ENCODE assay signal across 21 cellular contexts in the genomic region with DNA sequence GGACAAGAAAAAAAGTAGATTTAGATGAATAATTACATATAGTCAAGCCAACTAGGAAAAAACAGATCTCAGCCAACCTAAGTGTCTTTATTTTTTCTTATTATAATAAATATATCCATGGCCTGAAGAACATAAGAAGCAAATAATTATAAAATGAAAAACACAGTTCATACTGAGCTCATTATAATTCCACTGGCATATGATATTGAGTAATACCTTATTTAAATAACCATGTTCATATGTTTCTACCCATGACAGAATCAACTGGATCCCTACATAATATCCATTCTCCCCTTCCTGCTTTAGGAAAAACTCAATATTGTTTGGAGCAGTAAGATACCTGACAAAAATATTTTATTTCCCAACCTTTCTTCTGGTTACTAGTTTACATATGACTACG.
"Had no signal": no experiment of that assay in that cellular context is flagged by ENCODE, and none has a peak within 500 bp of the region (broad histone marks: within the 10 kb centered on the region; RNA-seq: fewer than 3 reads in every experiment).

No MANE protein-coding gene starts in this region.

- H3K4me3 ChIP-seq: MG63, SJSA1 had no signal

- H3K4me1 ChIP-seq: SJSA1 had no signal

- H3K9ac ChIP-seq: SK-N-SH had no signal

- H3K9me2 ChIP-seq: SK-N-SH had no signal

- H3K27ac ChIP-seq: SJSA1 had no signal

- H3K27me3 Mint-ChIP-seq: T-cell had no signal

- H3K9me3 ChIP-seq: MG63, SJSA1, SK-N-SH had no signal

- H3K4me2 ChIP-seq: SK-N-SH had no signal

- H3K27me3 ChIP-seq: MG63, SJSA1 had no signal

- H3K27ac Mint-ChIP-seq: T-cell had no signal

- H3K36me3 ChIP-seq: MG63, SJSA1 had no signal

- DNase-seq: KBM-7, MG63, NCI-H1092, NCI-H1105 treated with DMSO at 0.1 percent for 48 hours, NCI-H1436, NCI-H187, NCI-H2029, NCI-H2081 treated with DMSO at 0.1 percent for 48 hours, NCI-H2171, NCI-H226, NCI-H446, NCI-H510A, NCI-H524 treated with DMSO at 0.1 percent for 48 hours, NCI-H774, Right ventricle myocardium superior, RPMI8226, SIG-M5, SK-N-SH, SW 1271, T-cell had no signal

- H3K4me3 Mint-ChIP-seq: T-cell had no signal

- H3K36me3 Mint-ChIP-seq: T-cell had no signal
